12 cellular contexts compared by ENCODE assay signal in genomic region chr7:134562136-134562535, GRCh38. TPM values are rescaled to one million over a fixed set of nuclear protein-coding genes. Genes with fewer than 3 reads are reported as not detected.
A peak's percentile ranks its signal among the peaks of the same experiment; 100 is the strongest.
DNase-seq lines count a peak whose midpoint lies in the region; ATAC-seq, FAIRE-seq and TF ChIP-seq lines count a peak whose summit lies in the region.
"Had no signal": no experiment of that assay in that cellular context is flagged by ENCODE, and none has a peak within 500 bp of the region (broad histone marks: within the 10 kb centered on the region; RNA-seq: fewer than 3 reads in every experiment).

No MANE protein-coding gene starts in this region.

- H3K27ac ChIP-seq in GM23248 = no peak overlapping the region
- peak overlapping the region; percentile 55 for H3K27ac ChIP-seq in hepatocyte
- no peak overlapping the region for H3K27ac ChIP-seq in ascending aorta

- H3K9me3 ChIP-seq in GM23248 (ENCODE audit: low read depth) (no peaks in the 10 kb centered on the region), hepatocyte (ENCODE audit: low read depth) (no peaks in the 10 kb centered on the region), ascending aorta (no peaks in the 10 kb centered on the region)

- no peaks in the 10 kb centered on the region for H3F3A ChIP-seq in GM23248 (ENCODE audit: insufficient read depth)

- H2AFZ ChIP-seq in GM23248 = no peak overlapping the region
- no peak overlapping the region for H2AFZ ChIP-seq in hepatocyte

- H4K20me1 ChIP-seq in GM23248 (ENCODE audit: insufficient read depth) = no peaks in the 10 kb centered on the region
- H4K20me1 ChIP-seq in hepatocyte (ENCODE audit: insufficient read depth, poor library complexity, severe bottlenecking) = no peaks in the 10 kb centered on the region

- H3K36me3 ChIP-seq in GM23248 (ENCODE audit: low read depth) (no peaks in the 10 kb centered on the region), hepatocyte (replicated peaks; ENCODE audit: insufficient read depth, low read depth) (no peaks in the 10 kb centered on the region), ascending aorta (no peaks in the 10 kb centered on the region)

- in situ Hi-C loops in GM23248 (cut with MboI) = no loop called here

- H3K27me3 ChIP-seq in GM23248 (replicated peaks; ENCODE audit: insufficient read depth) (peaks cover 20% of the 10 kb centered on the region), hepatocyte (no peaks in the 10 kb centered on the region), ascending aorta (no peaks in the 10 kb centered on the region)

- H3K79me2 ChIP-seq in GM23248 (ENCODE audit: insufficient read depth) (no peaks in the 10 kb centered on the region), hepatocyte (no peaks in the 10 kb centered on the region)

- TF ChIP-seq CTCF in hepatocyte (IDR thresholded peaks at IDR 0.05; ENCODE audit: poor library complexity) (no peak), ascending aorta (IDR thresholded peaks at IDR 0.05) (no peak)

- H3K4me1 ChIP-seq in GM23248 (ENCODE audit: insufficient read depth) = 0 out of 2 replicates have a peak, but pooled peaks cover 7% of the 10 kb centered on the region
- no peaks in the 10 kb centered on the region for H3K4me1 ChIP-seq in hepatocyte (ENCODE audit: insufficient read depth)
- no peaks in the 10 kb centered on the region for H3K4me1 ChIP-seq in ascending aorta

- no peak for FAIRE-seq in HTR-8/SVneo (lab: Jason Lieb, UNC)

- 67 to 68% methylated on average over 6 of the region's 6 CpGs for WGBS in GM23248 (ENCODE audit: low coverage in 1 of 2, low lambda C conversion rate in 2 of 2, missing lambda C conversion rate in 2 of 2), 2 experiments
- 89% methylated on average over 6 of the region's 6 CpGs for WGBS in hepatocyte (ENCODE audit: low lambda C conversion rate, missing lambda C conversion rate)

- intact Hi-C loops in ascending aorta (cut with DNase I) = no loop called here

- no peak overlapping the region for H3K9ac ChIP-seq in GM23248

- ATAC-seq in HG02571 (IDR thresholded peaks at IDR 0.05; ENCODE audit: unreplicated experiment) = no peak
- ATAC-seq: Panc1 had no signal

- H3K9me2 ChIP-seq in GM23248 (ENCODE audit: insufficient read depth) (no peaks in the 10 kb centered on the region), hepatocyte (replicated peaks; ENCODE audit: insufficient read depth) (no peaks in the 10 kb centered on the region)

- H3K4me3 ChIP-seq in GM23248 = no peak overlapping the region
- H3K4me3 ChIP-seq in hepatocyte = no peak overlapping the region
- H3K4me3 ChIP-seq in ascending aorta = no peak overlapping the region

- peak; percentile 76 for DNase-seq in A172 (ENCODE audit: low spot score)
- peak; percentile 36 for DNase-seq in GM23248
- peak; percentile 95 for DNase-seq in amniotic epithelial cell (ENCODE audit: low read depth)
- DNase-seq in hepatocyte (ENCODE audit: low spot score) = no peak
- no peak for DNase-seq in HTR-8/SVneo (ENCODE audit: insufficient read length, low spot score)
- no peak for DNase-seq in ascending aorta (ENCODE audit: low spot score in 2 of 2)
- no peak for DNase-seq in NCI-H524 treated with DMSO at 0.1 percent for 48 hours (lab: John Stamatoyannopoulos, UW)
- DNase-seq: hippocampal formation, occipital lobe had no signal

- H3K4me2 ChIP-seq in GM23248 (ENCODE audit: unreplicated experiment) (no peak overlapping the region), hepatocyte (no peak overlapping the region)

RNA-seq across cellular contexts. Expression of gene AKR1B15, which starts 13.2 kb away (rescaled TPM):
- not detected in 2 replicates for total RNA-seq in A172 (2014; rRNA removed; shearing (Covaris generic))
- total RNA-seq in GM23248 (2014; rRNA removed; shearing (Covaris generic)) = not detected in 2 replicates
- polyA plus RNA-seq in GM23248 (2016; fragmentation: Nextera tagmentation; extraction: Ambion mirVana) (not detected in 2 replicates), hepatocyte (13.7 and 14.1 TPM in 2 replicates)
- total RNA-seq in hepatocyte (4.8 and 6.3 TPM in 2 replicates), ascending aorta (not detected)
- total RNA-seq: occipital lobe had no signal
- polyA plus RNA-seq: CD14-positive monocyte had no signal

RNA-seq across cellular contexts. Expression of gene AKR1B10, which starts 34.8 kb away (rescaled TPM):
- 3.0 and 15.8 TPM in 2 replicates for total RNA-seq in A172 (2014; rRNA removed; shearing (Covaris generic))
- not detected in 2 replicates for total RNA-seq in GM23248 (2014; rRNA removed; shearing (Covaris generic))
- polyA plus RNA-seq in GM23248 (2016; fragmentation: Nextera tagmentation; extraction: Ambion mirVana) (0.34 TPM in 1 of 2 replicates, not detected in the other), hepatocyte (94.4 and 95.0 TPM in 2 replicates)
- total RNA-seq in hepatocyte (60.3 and 84.8 TPM in 2 replicates), ascending aorta (not detected)
- total RNA-seq: occipital lobe had no signal
- polyA plus RNA-seq: CD14-positive monocyte had no signal

Comparison
In these comparisons a context has a peak if more than half of its experiments do, and no peak if none do; other contexts are left out.
1. DNase-seq: peak in A172 (single experiment), GM23248 (single experiment) and amniotic epithelial cell (single experiment); none in hepatocyte (single experiment), HTR-8/SVneo (single experiment), ascending aorta (0 of 2) and NCI-H524 treated with DMSO at 0.1 percent for 48 hours (single experiment).